7 cellular contexts compared by ENCODE assay signal in genomic region chr9:121288874-121289553, GRCh38. TPM values are rescaled to one million over a fixed set of nuclear protein-coding genes. Genes with fewer than 3 reads are reported as not detected.
DNase-seq lines count a peak whose midpoint lies in the region; ATAC-seq and TF ChIP-seq lines count a peak whose summit lies in the region.

No MANE protein-coding gene starts in this region.

- H3K9me3 ChIP-seq in colonic mucosa (no peaks in the 10 kb centered on the region), right lobe of liver (no peaks in the 10 kb centered on the region), tibial artery (no peaks in the 10 kb centered on the region)

- H3K27me3 ChIP-seq in colonic mucosa (no peaks in the 10 kb centered on the region), right lobe of liver (no peaks in the 10 kb centered on the region), tibial artery (no peaks in the 10 kb centered on the region)

- H3K9ac ChIP-seq in colonic mucosa (ENCODE audit: low read depth in 2 of 2, low read length in 2 of 2) = peak overlapping the region; percentile 28 to 61

- intact Hi-C loops in colonic mucosa (cut with DNase I) (no loop called here), right lobe of liver (cut with DNase I) (no loop called here), tibial artery (cut with DNase I; ENCODE audit: low total_unique reads) (no loop called here)

- peak; percentile 7 to 35 (median 17) for ATAC-seq in right lobe of liver
- no peak for ATAC-seq in HG02763 (IDR thresholded peaks at IDR 0.05; ENCODE audit: unreplicated experiment)

- DNase-seq in MV-4-11 (lab: John Stamatoyannopoulos, UW) (peak; percentile 56), colonic mucosa (peak; percentile 70), right lobe of liver (no peak), tibial artery (peak in 1 of 2 donors; percentile 88), NCI-H446 (lab: John Stamatoyannopoulos, UW) (no peak), T1000 (lab: John Stamatoyannopoulos, UW) (no peak)

- H3K4me1 ChIP-seq in colonic mucosa (peaks cover 29% of the 10 kb centered on the region), right lobe of liver (no peaks in the 10 kb centered on the region), tibial artery (peaks cover 17 to 100% (median 84%) of the 10 kb centered on the region in 4 donors)

- TF ChIP-seq POLR2A in right lobe of liver (IDR thresholded peaks at IDR 0.05) = no peak

- H3K36me3 ChIP-seq in colonic mucosa = no peaks in the 10 kb centered on the region
- no peaks in the 10 kb centered on the region for H3K36me3 ChIP-seq in right lobe of liver
- H3K36me3 ChIP-seq in tibial artery = peaks cover 0 to 12% (median 8%) of the 10 kb centered on the region in 3 donors

- H3K4me3 ChIP-seq in colonic mucosa (no peak overlapping the region), right lobe of liver (no peak overlapping the region), tibial artery (peak overlapping the region; percentile 11 to 23)

- TF ChIP-seq CTCF in colonic mucosa (IDR thresholded peaks at IDR 0.05) (no peak), right lobe of liver (IDR thresholded peaks at IDR 0.05) (no peak), tibial artery (IDR thresholded peaks at IDR 0.05) (no peak)

- WGBS in right lobe of liver (ENCODE audit: insufficient coverage, low coverage, low lambda C conversion rate, missing lambda C conversion rate) = 39% methylated on average over 6 of the region's 9 CpGs

- H3K27ac ChIP-seq in colonic mucosa = peak overlapping the region; percentile 98
- H3K27ac ChIP-seq in right lobe of liver = peak overlapping the region; percentile 2 to 33 (median 26)
- peak overlapping the region; percentile 92 to 95 for H3K27ac ChIP-seq in tibial artery

RNA-seq across cellular contexts. Expression of gene GSN, which starts 21.1 kb away (rescaled TPM):
- total RNA-seq in colonic mucosa (100 to 1,000 TPM; 413 to 553 TPM), right lobe of liver (10 to 100 TPM; 23.1 to 96.9 (median 38.8) TPM)

Comparison
In these comparisons a context has a peak if more than half of its experiments do, and no peak if none do; other contexts are left out.
1. DNase-seq: peak in MV-4-11 (single experiment) and colonic mucosa (single experiment); none in right lobe of liver (0 of 3), NCI-H446 (0 of 2) and T1000 (single experiment).
2. H3K27ac ChIP-seq: peak in every context shown above with its lines; median percentile 98 in colonic mucosa; 94 in tibial artery; 26 in right lobe of liver.
3. H3K4me3 ChIP-seq: peak in tibial artery (2 of 2); none in colonic mucosa (single experiment) and right lobe of liver (0 of 3).
4. RNA of gene GSN, which starts 21.1 kb away (total RNA-seq): 413 to 553 TPM in colonic mucosa; 23.1 to 96.9 TPM in right lobe of liver; every median in the first group is over 4 times any median in the second.